ENCODE assay signal across 1 cellular context in the genomic region with DNA sequence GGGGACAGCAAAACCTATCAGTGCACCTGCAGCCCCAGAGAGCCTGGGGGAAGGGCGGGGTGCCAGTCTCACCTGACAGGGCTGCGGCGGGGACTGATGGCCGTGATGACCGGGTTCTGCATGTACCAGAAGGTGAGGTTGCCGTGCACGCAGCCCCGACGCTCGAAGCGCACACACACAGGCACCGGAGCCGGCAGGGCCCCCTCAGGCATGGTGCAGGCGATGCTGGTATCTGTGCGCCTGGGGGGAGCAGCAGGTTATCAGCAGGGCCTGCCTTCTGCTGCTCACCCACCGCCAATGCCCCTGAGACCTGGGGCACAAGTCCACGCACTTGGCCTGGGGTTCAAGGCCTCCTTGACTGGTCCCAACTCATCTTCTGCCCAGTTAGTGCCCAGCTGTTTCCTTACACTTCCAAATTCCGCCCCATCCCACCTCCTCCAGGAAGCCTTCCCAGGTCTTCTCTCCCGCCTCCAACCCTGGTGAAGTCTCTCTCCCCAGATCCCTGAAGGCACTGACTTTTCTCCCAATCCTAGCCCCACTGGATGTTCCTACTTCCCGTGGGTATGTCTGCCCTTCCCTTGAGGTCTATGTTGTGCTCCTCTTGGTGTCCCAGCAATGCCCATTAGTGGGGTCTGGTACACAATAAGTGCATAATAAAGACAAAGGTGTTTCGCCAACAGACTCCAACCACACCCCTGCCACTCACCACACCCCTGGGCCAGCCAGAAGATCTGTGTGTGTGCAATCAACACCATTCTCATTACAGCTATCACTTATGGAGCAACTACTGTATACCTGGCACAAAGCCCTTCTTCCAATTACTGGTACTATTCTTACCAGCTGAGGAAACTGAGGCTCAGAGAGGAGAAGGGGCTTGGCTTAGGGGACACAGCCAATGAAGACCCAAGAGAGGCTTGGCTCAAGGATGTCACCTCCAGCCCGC.
TF ChIP-seq lines count a peak whose summit lies in the region.

No MANE protein-coding gene starts in this region.

TF ChIP-seq in A549, 52 proteins besides CTCF, POLR2A, EP300 and RAD21:
- TF ChIP-seq HOXB5 (CRISPR knock-in tag; IDR thresholded peaks at IDR 0.05) = no peak
- TF ChIP-seq HEYL (CRISPR knock-in tag; IDR thresholded peaks at IDR 0.05) = no peak
- peak; percentile 82 for TF ChIP-seq ZFP36 (IDR thresholded peaks at IDR 0.05; ENCODE audit: borderline replicate concordance, partially characterized antibody)
- TF ChIP-seq, protein P1, sequence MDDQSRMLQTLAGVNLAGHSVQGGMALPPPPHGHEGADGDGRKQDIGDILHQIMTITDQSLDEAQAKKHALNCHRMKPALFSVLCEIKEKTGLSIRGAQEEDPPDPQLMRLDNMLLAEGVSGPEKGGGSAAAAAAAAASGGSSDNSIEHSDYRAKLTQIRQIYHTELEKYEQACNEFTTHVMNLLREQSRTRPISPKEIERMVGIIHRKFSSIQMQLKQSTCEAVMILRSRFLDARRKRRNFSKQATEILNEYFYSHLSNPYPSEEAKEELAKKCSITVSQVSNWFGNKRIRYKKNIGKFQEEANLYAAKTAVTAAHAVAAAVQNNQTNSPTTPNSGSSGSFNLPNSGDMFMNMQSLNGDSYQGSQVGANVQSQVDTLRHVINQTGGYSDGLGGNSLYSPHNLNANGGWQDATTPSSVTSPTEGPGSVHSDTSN (IDR thresholded peaks at IDR 0.05) = no peak
- TF ChIP-seq, protein P2, sequence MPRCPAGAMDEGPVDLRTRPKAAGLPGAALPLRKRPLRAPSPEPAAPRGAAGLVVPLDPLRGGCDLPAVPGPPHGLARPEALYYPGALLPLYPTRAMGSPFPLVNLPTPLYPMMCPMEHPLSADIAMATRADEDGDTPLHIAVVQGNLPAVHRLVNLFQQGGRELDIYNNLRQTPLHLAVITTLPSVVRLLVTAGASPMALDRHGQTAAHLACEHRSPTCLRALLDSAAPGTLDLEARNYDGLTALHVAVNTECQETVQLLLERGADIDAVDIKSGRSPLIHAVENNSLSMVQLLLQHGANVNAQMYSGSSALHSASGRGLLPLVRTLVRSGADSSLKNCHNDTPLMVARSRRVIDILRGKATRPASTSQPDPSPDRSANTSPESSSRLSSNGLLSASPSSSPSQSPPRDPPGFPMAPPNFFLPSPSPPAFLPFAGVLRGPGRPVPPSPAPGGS (IDR thresholded peaks at IDR 0.05) = no peak
